Comparison of ENCODE assay signal across 28 cellular contexts in the genomic region with DNA sequence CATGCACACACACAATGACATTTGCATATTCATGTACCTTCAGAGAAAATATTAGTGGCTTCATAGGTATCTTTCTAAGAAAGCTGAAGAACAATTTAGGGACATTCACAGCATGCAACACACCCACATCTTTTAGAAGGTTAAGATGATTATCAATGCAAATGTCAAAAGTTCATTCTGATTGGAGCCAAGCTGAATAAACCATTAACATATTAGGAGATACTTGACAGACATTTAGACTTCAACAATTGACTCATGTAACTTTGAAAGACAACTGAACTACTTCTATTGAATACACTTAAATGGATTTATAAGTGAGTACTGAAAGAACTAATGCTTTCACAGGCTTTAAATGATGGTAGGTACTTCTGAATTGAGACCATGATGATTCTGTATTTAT.
"Had no signal": no experiment of that assay in that cellular context is flagged by ENCODE, and none has a peak within 500 bp of the region (broad histone marks: within the 10 kb centered on the region; RNA-seq: fewer than 3 reads in every experiment).

No MANE protein-coding gene starts in this region.

- H3K4me3 ChIP-seq: stomach, suprapubic skin, testis, thoracic aorta, thyroid gland, tibial artery, tibial nerve, transverse colon, upper lobe of left lung, upper lobe of right lung, uterus, vagina had no signal

- H3K27me3 ChIP-seq: stomach, suprapubic skin, testis, thyroid gland, tibial artery, tibial nerve, transverse colon, upper lobe of left lung, upper lobe of right lung, uterus, vagina had no signal

- H3K36me3 Mint-ChIP-seq: stimulated activated effector memory CD8-positive, alpha-beta T cell treated with anti-CD3 and anti-CD28 coated beads, Interleukin-12 subunit alpha, Interleukin-12 subunit beta, amount 100 ng/mL, for 72 hours; stimulated activated memory B cell treated with anti-CD40 and anti-IgM and Interleukin-4, amounts not matched to agents 10 μg/mL and 1 μg/mL and 100 μg/mL, for 72 hours; stimulated activated naive B cell treated with anti-CD40 and anti-IgM and Interleukin-4, amounts not matched to agents 10 μg/mL and 1 μg/mL and 100 μg/mL, for 72 hours; type B pancreatic cell had no signal

- H3K36me3 ChIP-seq: stomach, suprapubic skin, thoracic aorta, thyroid gland, tibial artery, tibial nerve, transverse colon, upper lobe of left lung, upper lobe of right lung, uterus, vagina had no signal

- H3K4me3 Mint-ChIP-seq: stimulated activated effector memory CD8-positive, alpha-beta T cell treated with anti-CD3 and anti-CD28 coated beads, Interleukin-12 subunit alpha, Interleukin-12 subunit beta, amount 100 ng/mL, for 72 hours; stimulated activated memory B cell treated with anti-CD40 and anti-IgM and Interleukin-4, amounts not matched to agents 10 μg/mL and 1 μg/mL and 100 μg/mL, for 72 hours; stimulated activated naive B cell treated with anti-CD40 and anti-IgM and Interleukin-4, amounts not matched to agents 10 μg/mL and 1 μg/mL and 100 μg/mL, for 72 hours; stimulated activated naive CD8-positive, alpha-beta T cell treated with anti-CD3 and anti-CD28 coated beads, Interleukin-15, amount 100 ng/mL, for 72 hours; stimulated activated naive CD8-positive, alpha-beta T cell treated with anti-CD3 and anti-CD28 coated beads, Interleukin-15, Interleukin-2, amounts not matched to agents 100 ng/mL and 50 ng/mL, for 24 hours; type B pancreatic cell had no signal

- H3K4me1 Mint-ChIP-seq: stimulated activated effector memory CD8-positive, alpha-beta T cell treated with anti-CD3 and anti-CD28 coated beads, Interleukin-12 subunit alpha, Interleukin-12 subunit beta, amount 100 ng/mL, for 72 hours; stimulated activated naive CD8-positive, alpha-beta T cell treated with anti-CD3 and anti-CD28 coated beads, Interleukin-15, amount 100 ng/mL, for 72 hours had no signal

- H3K27me3 Mint-ChIP-seq: stimulated activated memory B cell treated with anti-CD40 and anti-IgM and Interleukin-4, amounts not matched to agents 10 μg/mL and 1 μg/mL and 100 μg/mL, for 72 hours; stimulated activated naive B cell treated with anti-CD40 and anti-IgM and Interleukin-4, amounts not matched to agents 10 μg/mL and 1 μg/mL and 100 μg/mL, for 72 hours; stimulated activated naive CD8-positive, alpha-beta T cell treated with anti-CD3 and anti-CD28 coated beads, Interleukin-15, amount 100 ng/mL, for 72 hours; stimulated activated naive CD8-positive, alpha-beta T cell treated with anti-CD3 and anti-CD28 coated beads, Interleukin-15, Interleukin-2, amounts not matched to agents 100 ng/mL and 50 ng/mL, for 24 hours; type B pancreatic cell had no signal

- H3K27ac ChIP-seq: stomach, suprapubic skin, testis, thoracic aorta, thyroid gland, tibial artery, tibial nerve, transverse colon, upper lobe of left lung, upper lobe of right lung, uterus, vagina had no signal

- H3K9me3 Mint-ChIP-seq: stimulated activated effector memory CD8-positive, alpha-beta T cell treated with anti-CD3 and anti-CD28 coated beads, Interleukin-12 subunit alpha, Interleukin-12 subunit beta, amount 100 ng/mL, for 72 hours; stimulated activated naive CD8-positive, alpha-beta T cell treated with anti-CD3 and anti-CD28 coated beads, Interleukin-15, amount 100 ng/mL, for 72 hours; stimulated activated naive CD8-positive, alpha-beta T cell treated with anti-CD3 and anti-CD28 coated beads, Interleukin-15, Interleukin-2, amounts not matched to agents 100 ng/mL and 50 ng/mL, for 24 hours; type B pancreatic cell had no signal

- H3K9me3 ChIP-seq: stomach, suprapubic skin, testis, thoracic aorta, thyroid gland, tibial artery, tibial nerve, transverse colon, upper lobe of left lung, upper lobe of right lung, uterus, vagina had no signal

- DNase-seq: stimulated activated CD4-positive, alpha-beta T cell treated with anti-CD3 and anti-CD28 coated beads, Interleukin-2, amount 100 ng/mL, for 48 hours; stimulated activated CD4-positive, alpha-beta T cell treated with anti-CD3 and anti-CD28 coated beads, Interleukin-4, amount 100 ng/mL, for 1 hour; stimulated activated CD4-positive, alpha-beta T cell treated with anti-CD3 and anti-CD28 coated beads, Interleukin-4, amount 100 ng/mL, for 24 hours; stimulated activated CD4-positive, alpha-beta T cell treated with anti-CD3 and anti-CD28 coated beads, Interleukin-4, amount 100 ng/mL, for 4 hours; stimulated activated CD8-positive, alpha-beta memory T cell treated with anti-CD3 and anti-CD28 coated beads, Interleukin-4, amount 100 ng/mL, for 48 hours; stimulated activated naive B cell treated with anti-CD40 and anti-IgM and Interleukin-4, amounts not matched to agents 10 μg/mL and 1 μg/mL and 100 μg/mL, for 72 hours; stimulated activated naive CD4-positive, alpha-beta T cell; stimulated activated naive CD4-positive, alpha-beta T cell treated with Interleukin-2 at 50 U/mL for 16 hours; stimulated activated naive CD8-positive, alpha-beta T cell treated with anti-CD3 and anti-CD28 coated beads, Interleukin-15, amount 100 ng/mL, for 72 hours; stimulated activated naive CD8-positive, alpha-beta T cell treated with anti-CD3 and anti-CD28 coated beads, Interleukin-15, Interleukin-2, amounts not matched to agents 100 U/mL and 50 U/mL, for 24 hours; stomach; substantia nigra; testis; thyroid gland; tibial artery; transverse colon; trophoblast cell; upper lobe of left lung; upper lobe of right lung; uterus had no signal

- H3K4me1 ChIP-seq: stomach, suprapubic skin, testis, thyroid gland, tibial artery, tibial nerve, transverse colon, upper lobe of left lung, upper lobe of right lung, uterus, vagina had no signal

- H3K27ac Mint-ChIP-seq: stimulated activated effector memory CD8-positive, alpha-beta T cell treated with anti-CD3 and anti-CD28 coated beads, Interleukin-12 subunit alpha, Interleukin-12 subunit beta, amount 100 ng/mL, for 72 hours; stimulated activated memory B cell treated with anti-CD40 and anti-IgM and Interleukin-4, amounts not matched to agents 10 μg/mL and 1 μg/mL and 100 μg/mL, for 72 hours; stimulated activated naive B cell treated with anti-CD40 and anti-IgM and Interleukin-4, amounts not matched to agents 10 μg/mL and 1 μg/mL and 100 μg/mL, for 72 hours; stimulated activated naive CD8-positive, alpha-beta T cell treated with anti-CD3 and anti-CD28 coated beads, Interleukin-15, amount 100 ng/mL, for 72 hours; stimulated activated naive CD8-positive, alpha-beta T cell treated with anti-CD3 and anti-CD28 coated beads, Interleukin-15, Interleukin-2, amounts not matched to agents 100 ng/mL and 50 ng/mL, for 24 hours; type B pancreatic cell had no signal
